ENCODE assay signal across 8 cellular contexts in genomic region chr1:167630568-167631385, GRCh38. TPM values are rescaled to one million over a fixed set of nuclear protein-coding genes. Genes with fewer than 3 reads are reported as not detected.
DNase-seq lines count a peak whose midpoint lies in the region; TF ChIP-seq lines count a peak whose summit lies in the region.

No MANE protein-coding gene starts in this region.

- H3K9me3 ChIP-seq in liver (ENCODE audit: control insufficient read depth in 4 of 4, low read length in 3 of 4) (no peaks in the 10 kb centered on the region), subcutaneous abdominal adipose tissue (ENCODE audit: control insufficient read depth in 5 of 5, low read length in 5 of 5) (no peaks in the 10 kb centered on the region)

- H3K4me1 ChIP-seq in liver (ENCODE audit: control insufficient read depth in 4 of 4, insufficient read depth in 4 of 4, low read length in 3 of 4) (peaks cover 0 to 9% (median 6%) of the 10 kb centered on the region in 4 donors), subcutaneous abdominal adipose tissue (ENCODE audit: control insufficient read depth in 5 of 5, insufficient read depth in 5 of 5, low read length in 5 of 5) (peaks cover 1 to 67% (median 32%) of the 10 kb centered on the region in 5 donors)

- H3K36me3 ChIP-seq in liver (ENCODE audit: control insufficient read depth in 4 of 4, insufficient read depth in 3 of 4, low read depth in 1 of 4, low read length in 3 of 4) (no peaks in the 10 kb centered on the region), subcutaneous abdominal adipose tissue (ENCODE audit: control insufficient read depth in 5 of 5, insufficient read depth in 5 of 5, low read length in 5 of 5) (no peaks in the 10 kb centered on the region)

- H3K27ac ChIP-seq in liver (ENCODE audit: low read depth in 1 of 2, low read length in 2 of 2) = peak overlapping the region; percentile 58 to 79
- no peak overlapping the region for H3K27ac ChIP-seq in subcutaneous abdominal adipose tissue (ENCODE audit: low read depth, low read length)

- TF ChIP-seq RAD21 in liver (IDR thresholded peaks at IDR 0.05) = no peak

- peak overlapping the region; percentile 35 for H3K4me3 ChIP-seq in astrocyte of the spinal cord (ENCODE audit: low read depth, low read length)
- H3K4me3 ChIP-seq in liver (ENCODE audit: low read depth in 1 of 3, low read length in 3 of 3) = peak overlapping the region; percentile 50 to 67 (median 66)
- peak overlapping the region; percentile 42 to 80 (median 73) for H3K4me3 ChIP-seq in subcutaneous abdominal adipose tissue (ENCODE audit: low read depth in 1 of 5, low read length in 5 of 5)

- CTCF ChIA-PET in GM10248 (lab: Yijun Ruan, JAX) = interaction anchor here (1.1 to 2.4 kb wide), 6 partner anchors 10 to 411 kb away, joined by 3 to 12 read pairs (median 4); no protein-coding TSS in a partner anchor

- 37% methylated on average over 16 of the region's 16 CpGs for WGBS in liver

- H3K27me3 ChIP-seq in liver (ENCODE audit: control insufficient read depth in 4 of 4, insufficient read depth in 4 of 4, low read length in 3 of 4) = no peaks in the 10 kb centered on the region
- H3K27me3 ChIP-seq in subcutaneous abdominal adipose tissue (ENCODE audit: control insufficient read depth in 5 of 5, insufficient read depth in 4 of 5, low read length in 5 of 5) = peaks cover 0 to 1% (median 0%) of the 10 kb centered on the region in 5 donors

- in situ Hi-C loops in astrocyte of the spinal cord (cut with HindIII; ENCODE audit: low sequenced_read_pairs) = no loop called here

- POLR2A ChIA-PET in GM10248 (lab: Yijun Ruan, JAX) = interaction anchor here (0.6 to 0.7 kb wide), 2 partner anchors 12 to 77 kb away, joined by 3 read pairs; partner anchors contain the start of gene CREG1

- no peak for TF ChIP-seq CTCF in GM10248 (IDR thresholded peaks at IDR 0.05; ENCODE audit: control extremely low read depth, extremely low read depth, low read depth, missing control alignments)
- no peak for TF ChIP-seq CTCF in astrocyte of the spinal cord (IDR thresholded peaks at IDR 0.05; ENCODE audit: low read depth, low read length)
- TF ChIP-seq CTCF in liver (IDR thresholded peaks at IDR 0.05; ENCODE audit: low read depth, low read length, missing input control) = no peak

- H3K9ac ChIP-seq in liver (ENCODE audit: low read depth in 1 of 2, low read length in 2 of 2) (peak overlapping the region; percentile 21 to 50), subcutaneous abdominal adipose tissue (ENCODE audit: low read length in 5 of 5) (peak overlapping the region in 3 of 5 donors; percentile 74)

- DNase-seq in GM10248 (ENCODE audit: extremely low spot score) (peak; percentile 45), KG1 (lab: John Stamatoyannopoulos, UW) (peak; percentile 85), astrocyte of the spinal cord (ENCODE audit: low read depth, low spot score) (no peak), COLO668 (lab: John Stamatoyannopoulos, UW; ENCODE audit: unreplicated experiment) (no peak), GM19238 (ENCODE audit: insufficient read length, low spot score) (no peak), DMS114 treated with DMSO at 0.1 percent for 48 hours (lab: John Stamatoyannopoulos, UW; ENCODE audit: unreplicated experiment) (no peak)

TF ChIP-seq in liver, 16 proteins besides CTCF, POLR2A, EP300 and RAD21:
- no peak for TF ChIP-seq JUND (IDR thresholded peaks at IDR 0.05)
- TF ChIP-seq, protein P1, sequence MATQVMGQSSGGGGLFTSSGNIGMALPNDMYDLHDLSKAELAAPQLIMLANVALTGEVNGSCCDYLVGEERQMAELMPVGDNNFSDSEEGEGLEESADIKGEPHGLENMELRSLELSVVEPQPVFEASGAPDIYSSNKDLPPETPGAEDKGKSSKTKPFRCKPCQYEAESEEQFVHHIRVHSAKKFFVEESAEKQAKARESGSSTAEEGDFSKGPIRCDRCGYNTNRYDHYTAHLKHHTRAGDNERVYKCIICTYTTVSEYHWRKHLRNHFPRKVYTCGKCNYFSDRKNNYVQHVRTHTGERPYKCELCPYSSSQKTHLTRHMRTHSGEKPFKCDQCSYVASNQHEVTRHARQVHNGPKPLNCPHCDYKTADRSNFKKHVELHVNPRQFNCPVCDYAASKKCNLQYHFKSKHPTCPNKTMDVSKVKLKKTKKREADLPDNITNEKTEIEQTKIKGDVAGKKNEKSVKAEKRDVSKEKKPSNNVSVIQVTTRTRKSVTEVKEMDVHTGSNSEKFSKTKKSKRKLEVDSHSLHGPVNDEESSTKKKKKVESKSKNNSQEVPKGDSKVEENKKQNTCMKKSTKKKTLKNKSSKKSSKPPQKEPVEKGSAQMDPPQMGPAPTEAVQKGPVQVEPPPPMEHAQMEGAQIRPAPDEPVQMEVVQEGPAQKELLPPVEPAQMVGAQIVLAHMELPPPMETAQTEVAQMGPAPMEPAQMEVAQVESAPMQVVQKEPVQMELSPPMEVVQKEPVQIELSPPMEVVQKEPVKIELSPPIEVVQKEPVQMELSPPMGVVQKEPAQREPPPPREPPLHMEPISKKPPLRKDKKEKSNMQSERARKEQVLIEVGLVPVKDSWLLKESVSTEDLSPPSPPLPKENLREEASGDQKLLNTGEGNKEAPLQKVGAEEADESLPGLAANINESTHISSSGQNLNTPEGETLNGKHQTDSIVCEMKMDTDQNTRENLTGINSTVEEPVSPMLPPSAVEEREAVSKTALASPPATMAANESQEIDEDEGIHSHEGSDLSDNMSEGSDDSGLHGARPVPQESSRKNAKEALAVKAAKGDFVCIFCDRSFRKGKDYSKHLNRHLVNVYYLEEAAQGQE (IDR thresholded peaks at IDR 0.05) = no peak
- TF ChIP-seq EGR1 (IDR thresholded peaks at IDR 0.05; ENCODE audit: low read depth in 2 of 2) = no peak
- no peak for TF ChIP-seq TAF1 (conservative IDR thresholded peaks at IDR 0.05)
- TF ChIP-seq, protein P2, sequence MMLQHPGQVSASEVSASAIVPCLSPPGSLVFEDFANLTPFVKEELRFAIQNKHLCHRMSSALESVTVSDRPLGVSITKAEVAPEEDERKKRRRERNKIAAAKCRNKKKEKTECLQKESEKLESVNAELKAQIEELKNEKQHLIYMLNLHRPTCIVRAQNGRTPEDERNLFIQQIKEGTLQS (IDR thresholded peaks at IDR 0.05) = no peak
- TF ChIP-seq, protein P3, sequence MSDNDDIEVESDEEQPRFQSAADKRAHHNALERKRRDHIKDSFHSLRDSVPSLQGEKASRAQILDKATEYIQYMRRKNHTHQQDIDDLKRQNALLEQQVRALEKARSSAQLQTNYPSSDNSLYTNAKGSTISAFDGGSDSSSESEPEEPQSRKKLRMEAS (IDR thresholded peaks at IDR 0.05) = no peak
- no peak for TF ChIP-seq HNF4A (conservative IDR thresholded peaks at IDR 0.05)
- TF ChIP-seq HNF4G (IDR thresholded peaks at IDR 0.05) = no peak
- TF ChIP-seq FOXA1 (IDR thresholded peaks at IDR 0.05) = no peak

RNA-seq across cellular contexts. Expression of gene RCSD1, which starts 0.7 kb away (rescaled TPM):
- total RNA-seq in liver = 10 to 100 TPM in 1 of 2 donors, 1 to 10 TPM in 1; 8.3 to 15.0 TPM
- 1 to 10 TPM; 3.1 to 3.8 TPM for polyA plus RNA-seq in liver

Comparison
In these comparisons a context has a peak if more than half of its experiments do, and no peak if none do; other contexts are left out.
1. DNase-seq: peak in GM10248 (single experiment) and KG1 (single experiment); none in astrocyte of the spinal cord (single experiment), COLO668 (single experiment), GM19238 (single experiment) and DMS114 treated with DMSO at 0.1 percent for 48 hours (single experiment).
2. Peak in every context shown above with its lines, with median percentiles within 50 percentile points of each other: H3K4me3 ChIP-seq.